Comparison of ENCODE assay signal across 25 cellular contexts in genomic region chr13:42891591-42891990, GRCh38.
"Had no signal": no experiment of that assay in that cellular context is flagged by ENCODE, and none has a peak within 500 bp of the region (broad histone marks: within the 10 kb centered on the region; RNA-seq: fewer than 3 reads in every experiment).

No MANE protein-coding gene starts in this region.

- H3K4me3 ChIP-seq: MG63 had no signal

- H3K27me3 ChIP-seq: brain microvascular endothelial cell, MG63 had no signal

- H3K27ac ChIP-seq: brain microvascular endothelial cell had no signal

- DNase-seq: activated B cell treated with CpG ODN at 0.5 μM for 24 hours; activated CD4-positive, alpha-beta T cell treated with anti-CD3 and anti-CD28 coated beads for 1 hour; activated CD4-positive, alpha-beta T cell treated with anti-CD3 and anti-CD28 coated beads, Interleukin-2, amount 10 ng/mL, durations not matched to agents 24 days and 14 days; activated CD4-positive, alpha-beta T cell treated with anti-CD3 and anti-CD28 coated beads, Interleukin-2, amount 50 U/mL, for 48 hours; activated CD8-positive, alpha-beta memory T cell treated with anti-CD3 and anti-CD28 coated beads, Interleukin-2, amount 10 ng/mL, durations not matched to agents 7 days and 5 days; activated gamma-delta T cell; activated naive CD4-positive, alpha-beta T cell treated with anti-CD3 and anti-CD28 coated beads, Interleukin-2, amount 10 ng/mL, durations not matched to agents 7 days and 5 days; activated naive CD8-positive, alpha-beta T cell treated with anti-CD3 and anti-CD28 coated beads for 36 hours; activated T-cell treated with anti-CD3 and anti-CD28 coated beads, Interleukin-2, amount 50 U/mL, for 24 hours; brain microvascular endothelial cell; MG63; MV-4-11; NCI-H1092 treated with DMSO at 0.1 percent for 48 hours; NCI-H1417 treated with DMSO at 0.1 percent for 48 hours; NCI-H1694; NCI-H2029; NCI-H2107; NCI-H2171 treated with DMSO at 0.1 percent for 48 hours; NCI-H345; NCI-H510A; NCI-H526 treated with DMSO at 0.1 percent for 48 hours; NCI-H82; SIG-M5; T-helper 17 cell; T-helper 9 cell had no signal

- H3K36me3 ChIP-seq: brain microvascular endothelial cell, MG63 had no signal

- ATAC-seq: activated CD8-positive, alpha-beta memory T cell treated with anti-CD3 and anti-CD28 coated beads, Interleukin-2, amount 10 ng/mL, durations not matched to agents 7 days and 5 days; T-helper 17 cell had no signal

- H3K9me3 ChIP-seq: MG63 had no signal
